In genomic region chr2:178480227-178481181, GRCh38 we compare ENCODE assay signal across 1 cellular context.
TF ChIP-seq lines count a peak whose summit lies in the region.

TSS of gene PLEKHA3 (plus strand) at chr2:178480457. CDS start at chr2:178480870, 413 bp downstream.

TF ChIP-seq in WTC11, 78 proteins besides CTCF, POLR2A, EP300 and RAD21 (continued from another document and continues in another):
- TF ChIP-seq, protein P1, sequence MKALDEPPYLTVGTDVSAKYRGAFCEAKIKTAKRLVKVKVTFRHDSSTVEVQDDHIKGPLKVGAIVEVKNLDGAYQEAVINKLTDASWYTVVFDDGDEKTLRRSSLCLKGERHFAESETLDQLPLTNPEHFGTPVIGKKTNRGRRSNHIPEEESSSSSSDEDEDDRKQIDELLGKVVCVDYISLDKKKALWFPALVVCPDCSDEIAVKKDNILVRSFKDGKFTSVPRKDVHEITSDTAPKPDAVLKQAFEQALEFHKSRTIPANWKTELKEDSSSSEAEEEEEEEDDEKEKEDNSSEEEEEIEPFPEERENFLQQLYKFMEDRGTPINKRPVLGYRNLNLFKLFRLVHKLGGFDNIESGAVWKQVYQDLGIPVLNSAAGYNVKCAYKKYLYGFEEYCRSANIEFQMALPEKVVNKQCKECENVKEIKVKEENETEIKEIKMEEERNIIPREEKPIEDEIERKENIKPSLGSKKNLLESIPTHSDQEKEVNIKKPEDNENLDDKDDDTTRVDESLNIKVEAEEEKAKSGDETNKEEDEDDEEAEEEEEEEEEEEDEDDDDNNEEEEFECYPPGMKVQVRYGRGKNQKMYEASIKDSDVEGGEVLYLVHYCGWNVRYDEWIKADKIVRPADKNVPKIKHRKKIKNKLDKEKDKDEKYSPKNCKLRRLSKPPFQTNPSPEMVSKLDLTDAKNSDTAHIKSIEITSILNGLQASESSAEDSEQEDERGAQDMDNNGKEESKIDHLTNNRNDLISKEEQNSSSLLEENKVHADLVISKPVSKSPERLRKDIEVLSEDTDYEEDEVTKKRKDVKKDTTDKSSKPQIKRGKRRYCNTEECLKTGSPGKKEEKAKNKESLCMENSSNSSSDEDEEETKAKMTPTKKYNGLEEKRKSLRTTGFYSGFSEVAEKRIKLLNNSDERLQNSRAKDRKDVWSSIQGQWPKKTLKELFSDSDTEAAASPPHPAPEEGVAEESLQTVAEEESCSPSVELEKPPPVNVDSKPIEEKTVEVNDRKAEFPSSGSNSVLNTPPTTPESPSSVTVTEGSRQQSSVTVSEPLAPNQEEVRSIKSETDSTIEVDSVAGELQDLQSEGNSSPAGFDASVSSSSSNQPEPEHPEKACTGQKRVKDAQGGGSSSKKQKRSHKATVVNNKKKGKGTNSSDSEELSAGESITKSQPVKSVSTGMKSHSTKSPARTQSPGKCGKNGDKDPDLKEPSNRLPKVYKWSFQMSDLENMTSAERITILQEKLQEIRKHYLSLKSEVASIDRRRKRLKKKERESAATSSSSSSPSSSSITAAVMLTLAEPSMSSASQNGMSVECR (CRISPR knock-in tag; IDR thresholded peaks at IDR 0.05; ENCODE audit: borderline replicate concordance) = no peak; the same call in 1 of the 2 replicates
- no peak for TF ChIP-seq ZNF121 (CRISPR knock-in tag; IDR thresholded peaks at IDR 0.05)
- TF ChIP-seq ZNF232 (CRISPR knock-in tag; IDR thresholded peaks at IDR 0.05) = no peak
- peak; percentile 90 for TF ChIP-seq FOXK1 (CRISPR knock-in tag; IDR thresholded peaks at IDR 0.05)
- 0 out of 2 replicates have a peak, but pooled peaks have one; percentile 40 for TF ChIP-seq NR2C2 (CRISPR knock-in tag; IDR thresholded peaks at IDR 0.05)
- TF ChIP-seq GTF2I (CRISPR knock-in tag; conservative IDR thresholded peaks at IDR 0.05) = no peak
- TF ChIP-seq TP53 (CRISPR knock-in tag; IDR thresholded peaks at IDR 0.05) = no peak
- TF ChIP-seq GABPB1 (CRISPR knock-in tag; IDR thresholded peaks at IDR 0.05) = no peak; the same call in 1 of the 2 replicates
- TF ChIP-seq FOXP4 (CRISPR knock-in tag; IDR thresholded peaks at IDR 0.05) = peak; percentile 38; the same call in 1 of the 2 replicates
- no peak for TF ChIP-seq ZNF396 (CRISPR knock-in tag; IDR thresholded peaks at IDR 0.05; ENCODE audit: borderline replicate concordance)
- TF ChIP-seq ZNF423 (CRISPR knock-in tag; IDR thresholded peaks at IDR 0.05) = no peak
- TF ChIP-seq JUN (CRISPR knock-in tag; IDR thresholded peaks at IDR 0.05) = no peak
- no peak for TF ChIP-seq ATF3 (CRISPR knock-in tag; conservative IDR thresholded peaks at IDR 0.05)
- TF ChIP-seq TEAD1 (CRISPR knock-in tag; IDR thresholded peaks at IDR 0.05) = 0 out of 2 replicates have a peak, but pooled peaks have one; percentile 32
- TF ChIP-seq, protein P2, sequence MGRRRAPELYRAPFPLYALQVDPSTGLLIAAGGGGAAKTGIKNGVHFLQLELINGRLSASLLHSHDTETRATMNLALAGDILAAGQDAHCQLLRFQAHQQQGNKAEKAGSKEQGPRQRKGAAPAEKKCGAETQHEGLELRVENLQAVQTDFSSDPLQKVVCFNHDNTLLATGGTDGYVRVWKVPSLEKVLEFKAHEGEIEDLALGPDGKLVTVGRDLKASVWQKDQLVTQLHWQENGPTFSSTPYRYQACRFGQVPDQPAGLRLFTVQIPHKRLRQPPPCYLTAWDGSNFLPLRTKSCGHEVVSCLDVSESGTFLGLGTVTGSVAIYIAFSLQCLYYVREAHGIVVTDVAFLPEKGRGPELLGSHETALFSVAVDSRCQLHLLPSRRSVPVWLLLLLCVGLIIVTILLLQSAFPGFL (CRISPR knock-in tag; IDR thresholded peaks at IDR 0.05; ENCODE audit: borderline replicate concordance) = no peak
- TF ChIP-seq NFATC4 (CRISPR knock-in tag; IDR thresholded peaks at IDR 0.05) = no peak
- no peak for TF ChIP-seq NFE2L1 (CRISPR knock-in tag; IDR thresholded peaks at IDR 0.05)
- TF ChIP-seq ETV6 (CRISPR knock-in tag; IDR thresholded peaks at IDR 0.05) = peak; percentile 74
- TF ChIP-seq PRRX2 (CRISPR knock-in tag; IDR thresholded peaks at IDR 0.05) = no peak
- TF ChIP-seq ZMAT4 (CRISPR knock-in tag; IDR thresholded peaks at IDR 0.05) = no peak
- no peak for TF ChIP-seq PRDM15 (CRISPR knock-in tag; IDR thresholded peaks at IDR 0.05)
- TF ChIP-seq AFF4 (CRISPR knock-in tag; IDR thresholded peaks at IDR 0.05; ENCODE audit: borderline replicate concordance) = 0 out of 2 replicates have a peak, but pooled peaks have one; percentile 24
- TF ChIP-seq MAX (CRISPR knock-in tag; IDR thresholded peaks at IDR 0.05) = peak; percentile 18; the same call in 1 of the 2 replicates
- no peak for TF ChIP-seq IRF1 (CRISPR knock-in tag; IDR thresholded peaks at IDR 0.05)
- no peak; the same call in 1 of the 2 replicates for TF ChIP-seq NFYB (CRISPR knock-in tag; conservative IDR thresholded peaks at IDR 0.05; ENCODE audit: low read depth)
- no peak for TF ChIP-seq CREB1 (CRISPR knock-in tag; IDR thresholded peaks at IDR 0.05)
- no peak for TF ChIP-seq ZNF512 (CRISPR knock-in tag; IDR thresholded peaks at IDR 0.05; ENCODE audit: borderline replicate concordance)
- TF ChIP-seq SMAD3 (CRISPR knock-in tag; IDR thresholded peaks at IDR 0.05; ENCODE audit: borderline replicate concordance) = no peak
- TF ChIP-seq NR3C1 (CRISPR knock-in tag; conservative IDR thresholded peaks at IDR 0.05; ENCODE audit: low read depth) = no peak
- TF ChIP-seq, protein P3, sequence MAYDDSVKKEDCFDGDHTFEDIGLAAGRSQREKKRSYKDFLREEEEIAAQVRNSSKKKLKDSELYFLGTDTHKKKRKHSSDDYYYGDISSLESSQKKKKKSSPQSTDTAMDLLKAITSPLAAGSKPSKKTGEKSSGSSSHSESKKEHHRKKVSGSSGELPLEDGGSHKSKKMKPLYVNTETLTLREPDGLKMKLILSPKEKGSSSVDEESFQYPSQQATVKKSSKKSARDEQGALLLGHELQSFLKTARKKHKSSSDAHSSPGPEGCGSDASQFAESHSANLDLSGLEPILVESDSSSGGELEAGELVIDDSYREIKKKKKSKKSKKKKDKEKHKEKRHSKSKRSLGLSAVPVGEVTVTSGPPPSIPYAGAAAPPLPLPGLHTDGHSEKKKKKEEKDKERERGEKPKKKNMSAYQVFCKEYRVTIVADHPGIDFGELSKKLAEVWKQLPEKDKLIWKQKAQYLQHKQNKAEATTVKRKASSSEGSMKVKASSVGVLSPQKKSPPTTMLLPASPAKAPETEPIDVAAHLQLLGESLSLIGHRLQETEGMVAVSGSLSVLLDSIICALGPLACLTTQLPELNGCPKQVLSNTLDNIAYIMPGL (CRISPR knock-in tag; IDR thresholded peaks at IDR 0.05) = peak; percentile 82; the same call in 1 of the 2 replicates
- TF ChIP-seq OVOL2 (CRISPR knock-in tag; IDR thresholded peaks at IDR 0.05; ENCODE audit: borderline replicate concordance) = no peak
- TF ChIP-seq, protein P4, sequence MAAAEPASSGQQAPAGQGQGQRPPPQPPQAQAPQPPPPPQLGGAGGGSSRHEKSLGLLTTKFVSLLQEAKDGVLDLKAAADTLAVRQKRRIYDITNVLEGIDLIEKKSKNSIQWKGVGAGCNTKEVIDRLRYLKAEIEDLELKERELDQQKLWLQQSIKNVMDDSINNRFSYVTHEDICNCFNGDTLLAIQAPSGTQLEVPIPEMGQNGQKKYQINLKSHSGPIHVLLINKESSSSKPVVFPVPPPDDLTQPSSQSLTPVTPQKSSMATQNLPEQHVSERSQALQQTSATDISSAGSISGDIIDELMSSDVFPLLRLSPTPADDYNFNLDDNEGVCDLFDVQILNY (CRISPR knock-in tag; IDR thresholded peaks at IDR 0.05) = no peak
